ENCODE assay signal across 8 cellular contexts in genomic region chr1:117059678-117060440, GRCh38. TPM values are rescaled to one million over a fixed set of nuclear protein-coding genes. Genes with fewer than 3 reads are reported as not detected.
DNase-seq lines count a peak whose midpoint lies in the region; TF ChIP-seq lines count a peak whose summit lies in the region.

Gene TTF2, plus strand, starts transcription at chr1:117060326. Its CDS starts 21 bp downstream, at chr1:117060347.

- H3K9ac ChIP-seq in stomach smooth muscle (ENCODE audit: low read length in 2 of 2) = peak within 1 kb of the TSS; percentile 75 to 85

- H3K36me3 ChIP-seq in HAP-1 (replicated peaks) (peaks cover 28% of the 10 kb centered on the region), MG63 (peaks cover 24% of the 10 kb centered on the region), stomach smooth muscle (ENCODE audit: control insufficient read depth in 2 of 2, insufficient read depth in 2 of 2, low read length in 2 of 2) (no peaks in the 10 kb centered on the region)

- H3K36me3 Mint-ChIP-seq in neural crest cell (ENCODE audit: low read depth) = peaks cover 3% of the 10 kb centered on the region

- H3K4me1 Mint-ChIP-seq in neural crest cell = peaks cover 30% of the 10 kb centered on the region

- H3K4me3 Mint-ChIP-seq in neural crest cell = no peak within 1 kb of the TSS

- H3K27ac ChIP-seq in stomach smooth muscle (ENCODE audit: low read length) = peak within 1 kb of the TSS; percentile 31

- H3K4me1 ChIP-seq in HAP-1 (peaks cover 21% of the 10 kb centered on the region), stomach smooth muscle (ENCODE audit: control insufficient read depth, insufficient read depth, low read length) (peaks cover 8% of the 10 kb centered on the region)

- H3K9me3 Mint-ChIP-seq in neural crest cell = no peaks in the 10 kb centered on the region

- DNase-seq in G401 (ENCODE audit: low spot score) (peak; percentile 98), HAP-1 (ENCODE audit: low spot score in 2 of 2) (peak; percentile 98 to 99), MG63 (peak; percentile 98), SHP77 (lab: John Stamatoyannopoulos, UW) (peak; percentile 98), foreskin fibroblast (peak; percentile 94 to 98), neural crest cell (ENCODE audit: low read depth, low spot score) (peak; percentile 88)
- DNase-seq in activated effector memory CD4-positive, alpha-beta T cell treated with Interleukin-2 at 50 U/mL for 16 hours = peak; percentile 92

- no peaks in the 10 kb centered on the region for H3K27me3 Mint-ChIP-seq in neural crest cell (ENCODE audit: low read depth)

- in situ Hi-C loops in G401 (cut with HindIII; ENCODE audit: low sequenced_read_pairs) (no loop called here), HAP-1 (cut with MboI; ENCODE audit: low sequenced_read_pairs) (loop anchor here (25.0 kb wide), 1 partner anchor 473 kb away; no protein-coding TSS in a partner anchor)

- peak within 1 kb of the TSS; percentile 90 for H3K27ac Mint-ChIP-seq in neural crest cell (ENCODE audit: unreplicated experiment)

- TF ChIP-seq CTCF in foreskin fibroblast (IDR thresholded peaks at IDR 0.05; ENCODE audit: low read depth, low read length) (no peak), neural crest cell (conservative IDR thresholded peaks at IDR 0.05) (peak; percentile 40)

- H3K4me3 ChIP-seq in HAP-1 (peak within 1 kb of the TSS; percentile 59), MG63 (peak within 1 kb of the TSS; percentile 83), foreskin fibroblast (ENCODE audit: low read depth in 1 of 2, low read length in 2 of 2) (peak within 1 kb of the TSS; percentile 65 to 89), stomach smooth muscle (ENCODE audit: low read length in 2 of 2) (peak within 1 kb of the TSS; percentile 75 to 91)

- H3K27me3 ChIP-seq in HAP-1 (ENCODE audit: low read depth) = no peaks in the 10 kb centered on the region
- no peaks in the 10 kb centered on the region for H3K27me3 ChIP-seq in MG63
- no peaks in the 10 kb centered on the region for H3K27me3 ChIP-seq in stomach smooth muscle (ENCODE audit: control insufficient read depth in 1 of 2, insufficient read depth in 2 of 2, low read length in 2 of 2)

- no peaks in the 10 kb centered on the region for H3K9me3 ChIP-seq in HAP-1
- H3K9me3 ChIP-seq in MG63 = no peaks in the 10 kb centered on the region
- no peaks in the 10 kb centered on the region for H3K9me3 ChIP-seq in stomach smooth muscle (ENCODE audit: control insufficient read depth in 2 of 2, low read length in 2 of 2)

RNA-seq across cellular contexts. Expression of gene TTF2, which starts in this region (rescaled TPM):
- 19.5 and 29.0 TPM in 2 replicates for total RNA-seq in G401 (2014; rRNA removed; shearing (Covaris generic))
- 21.1 and 26.5 TPM in 2 replicates for total RNA-seq in MG63 (2014; rRNA removed; shearing (Covaris generic); ENCODE audit: low replicate concordance)
- 66.7 and 69.8 TPM in 2 replicates for total RNA-seq in neural crest cell

Comparison
In these comparisons a context has a peak if more than half of its experiments do, and no peak if none do; other contexts are left out.
1. Peak in every context shown above with its lines: DNase-seq, H3K4me3 ChIP-seq and H3K27ac ChIP-seq.